Comparison of ENCODE assay signal across 1 cellular context in the genomic region with DNA sequence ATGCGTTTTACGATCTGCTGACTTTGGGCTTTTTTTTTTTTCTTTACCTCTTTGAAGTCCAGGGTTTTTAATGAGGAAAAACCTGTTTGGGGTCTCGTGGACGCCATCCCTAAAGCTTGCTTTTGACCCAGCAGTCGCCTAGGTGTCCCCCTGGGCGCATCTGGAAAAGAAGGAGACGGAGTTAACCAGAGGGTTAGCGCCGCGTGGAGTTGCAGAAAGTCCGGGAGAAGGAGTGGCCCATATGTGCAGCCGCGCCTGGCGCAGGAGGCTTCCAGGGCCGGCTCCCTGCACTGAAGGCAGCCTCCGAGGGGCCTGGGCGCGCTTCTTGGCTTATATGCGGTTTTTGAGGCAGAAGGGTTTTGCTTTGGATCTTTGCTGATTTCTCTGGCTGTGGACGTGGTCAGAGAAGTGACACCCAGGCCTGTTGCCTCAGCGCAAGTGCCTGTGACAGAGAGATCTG.
TF ChIP-seq lines count a peak whose summit lies in the region.

No MANE protein-coding gene starts in this region.

TF ChIP-seq in HepG2, 621 proteins besides CTCF, POLR2A, EP300 and RAD21 (continued from another document and continues in another):
- TF ChIP-seq, protein P1, sequence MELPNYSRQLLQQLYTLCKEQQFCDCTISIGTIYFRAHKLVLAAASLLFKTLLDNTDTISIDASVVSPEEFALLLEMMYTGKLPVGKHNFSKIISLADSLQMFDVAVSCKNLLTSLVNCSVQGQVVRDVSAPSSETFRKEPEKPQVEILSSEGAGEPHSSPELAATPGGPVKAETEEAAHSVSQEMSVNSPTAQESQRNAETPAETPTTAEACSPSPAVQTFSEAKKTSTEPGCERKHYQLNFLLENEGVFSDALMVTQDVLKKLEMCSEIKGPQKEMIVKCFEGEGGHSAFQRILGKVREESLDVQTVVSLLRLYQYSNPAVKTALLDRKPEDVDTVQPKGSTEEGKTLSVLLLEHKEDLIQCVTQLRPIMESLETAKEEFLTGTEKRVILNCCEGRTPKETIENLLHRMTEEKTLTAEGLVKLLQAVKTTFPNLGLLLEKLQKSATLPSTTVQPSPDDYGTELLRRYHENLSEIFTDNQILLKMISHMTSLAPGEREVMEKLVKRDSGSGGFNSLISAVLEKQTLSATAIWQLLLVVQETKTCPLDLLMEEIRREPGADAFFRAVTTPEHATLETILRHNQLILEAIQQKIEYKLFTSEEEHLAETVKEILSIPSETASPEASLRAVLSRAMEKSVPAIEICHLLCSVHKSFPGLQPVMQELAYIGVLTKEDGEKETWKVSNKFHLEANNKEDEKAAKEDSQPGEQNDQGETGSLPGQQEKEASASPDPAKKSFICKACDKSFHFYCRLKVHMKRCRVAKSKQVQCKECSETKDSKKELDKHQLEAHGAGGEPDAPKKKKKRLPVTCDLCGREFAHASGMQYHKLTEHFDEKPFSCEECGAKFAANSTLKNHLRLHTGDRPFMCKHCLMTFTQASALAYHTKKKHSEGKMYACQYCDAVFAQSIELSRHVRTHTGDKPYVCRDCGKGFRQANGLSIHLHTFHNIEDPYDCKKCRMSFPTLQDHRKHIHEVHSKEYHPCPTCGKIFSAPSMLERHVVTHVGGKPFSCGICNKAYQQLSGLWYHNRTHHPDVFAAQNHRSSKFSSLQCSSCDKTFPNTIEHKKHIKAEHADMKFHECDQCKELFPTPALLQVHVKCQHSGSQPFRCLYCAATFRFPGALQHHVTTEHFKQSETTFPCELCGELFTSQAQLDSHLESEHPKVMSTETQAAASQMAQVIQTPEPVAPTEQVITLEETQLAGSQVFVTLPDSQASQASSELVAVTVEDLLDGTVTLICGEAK (IDR thresholded peaks at IDR 0.05): no peak
- TF ChIP-seq, protein P1 (CRISPR knock-in tag; IDR thresholded peaks at IDR 0.05): no peak
- TF ChIP-seq, protein P2, sequence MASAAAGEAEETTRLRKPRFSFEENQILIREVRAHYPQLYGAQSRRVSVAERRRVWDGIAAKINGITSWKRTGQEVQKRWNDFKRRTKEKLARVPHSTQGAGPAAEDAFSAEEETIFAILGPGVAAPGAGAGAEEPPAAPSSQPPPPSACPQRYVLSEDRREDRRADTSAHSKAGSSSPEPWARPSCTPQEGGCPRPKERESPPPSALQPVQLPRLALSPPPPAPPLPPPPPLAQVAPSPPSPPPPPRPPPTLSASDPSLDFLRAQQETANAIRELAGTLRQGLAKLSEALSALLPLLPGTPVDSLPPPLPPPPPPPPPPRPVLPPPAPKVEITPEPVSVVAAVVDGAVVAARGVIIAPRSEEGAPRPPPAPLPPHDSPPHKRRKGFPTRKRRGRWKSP (CRISPR knock-in tag; IDR thresholded peaks at IDR 0.05): peak; percentile 42; the same call in 1 of the 2 replicates
- TF ChIP-seq ESRRA (CRISPR knock-in tag; IDR thresholded peaks at IDR 0.05; ENCODE audit: low read depth): no peak
- TF ChIP-seq NBN (conservative IDR thresholded peaks at IDR 0.05): no peak
- TF ChIP-seq, protein P3, sequence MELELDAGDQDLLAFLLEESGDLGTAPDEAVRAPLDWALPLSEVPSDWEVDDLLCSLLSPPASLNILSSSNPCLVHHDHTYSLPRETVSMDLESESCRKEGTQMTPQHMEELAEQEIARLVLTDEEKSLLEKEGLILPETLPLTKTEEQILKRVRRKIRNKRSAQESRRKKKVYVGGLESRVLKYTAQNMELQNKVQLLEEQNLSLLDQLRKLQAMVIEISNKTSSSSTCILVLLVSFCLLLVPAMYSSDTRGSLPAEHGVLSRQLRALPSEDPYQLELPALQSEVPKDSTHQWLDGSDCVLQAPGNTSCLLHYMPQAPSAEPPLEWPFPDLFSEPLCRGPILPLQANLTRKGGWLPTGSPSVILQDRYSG (CRISPR knock-in tag; IDR thresholded peaks at IDR 0.05): no peak
- TF ChIP-seq POLR2AphosphoS5 (IDR thresholded peaks at IDR 0.05; ENCODE audit: low read depth, low read length): no peak
- TF ChIP-seq PHF21A (CRISPR knock-in tag; IDR thresholded peaks at IDR 0.05): peak; percentile 28; the same call in 1 of the 2 replicates
- no peak for TF ChIP-seq SIN3B (IDR thresholded peaks at IDR 0.05; ENCODE audit: low read length)
- peak; percentile 8; the same call in 1 of the 2 replicates for TF ChIP-seq FOSL1 (CRISPR knock-in tag; IDR thresholded peaks at IDR 0.05; ENCODE audit: borderline replicate concordance)
- TF ChIP-seq NFE2L1 (CRISPR knock-in tag; IDR thresholded peaks at IDR 0.05; ENCODE audit: borderline replicate concordance): no peak
- no peak for TF ChIP-seq TOE1 (CRISPR knock-in tag; IDR thresholded peaks at IDR 0.05)
- no peak for TF ChIP-seq ZFP90 (CRISPR knock-in tag; IDR thresholded peaks at IDR 0.05; ENCODE audit: borderline replicate concordance)
- TF ChIP-seq, protein P4, sequence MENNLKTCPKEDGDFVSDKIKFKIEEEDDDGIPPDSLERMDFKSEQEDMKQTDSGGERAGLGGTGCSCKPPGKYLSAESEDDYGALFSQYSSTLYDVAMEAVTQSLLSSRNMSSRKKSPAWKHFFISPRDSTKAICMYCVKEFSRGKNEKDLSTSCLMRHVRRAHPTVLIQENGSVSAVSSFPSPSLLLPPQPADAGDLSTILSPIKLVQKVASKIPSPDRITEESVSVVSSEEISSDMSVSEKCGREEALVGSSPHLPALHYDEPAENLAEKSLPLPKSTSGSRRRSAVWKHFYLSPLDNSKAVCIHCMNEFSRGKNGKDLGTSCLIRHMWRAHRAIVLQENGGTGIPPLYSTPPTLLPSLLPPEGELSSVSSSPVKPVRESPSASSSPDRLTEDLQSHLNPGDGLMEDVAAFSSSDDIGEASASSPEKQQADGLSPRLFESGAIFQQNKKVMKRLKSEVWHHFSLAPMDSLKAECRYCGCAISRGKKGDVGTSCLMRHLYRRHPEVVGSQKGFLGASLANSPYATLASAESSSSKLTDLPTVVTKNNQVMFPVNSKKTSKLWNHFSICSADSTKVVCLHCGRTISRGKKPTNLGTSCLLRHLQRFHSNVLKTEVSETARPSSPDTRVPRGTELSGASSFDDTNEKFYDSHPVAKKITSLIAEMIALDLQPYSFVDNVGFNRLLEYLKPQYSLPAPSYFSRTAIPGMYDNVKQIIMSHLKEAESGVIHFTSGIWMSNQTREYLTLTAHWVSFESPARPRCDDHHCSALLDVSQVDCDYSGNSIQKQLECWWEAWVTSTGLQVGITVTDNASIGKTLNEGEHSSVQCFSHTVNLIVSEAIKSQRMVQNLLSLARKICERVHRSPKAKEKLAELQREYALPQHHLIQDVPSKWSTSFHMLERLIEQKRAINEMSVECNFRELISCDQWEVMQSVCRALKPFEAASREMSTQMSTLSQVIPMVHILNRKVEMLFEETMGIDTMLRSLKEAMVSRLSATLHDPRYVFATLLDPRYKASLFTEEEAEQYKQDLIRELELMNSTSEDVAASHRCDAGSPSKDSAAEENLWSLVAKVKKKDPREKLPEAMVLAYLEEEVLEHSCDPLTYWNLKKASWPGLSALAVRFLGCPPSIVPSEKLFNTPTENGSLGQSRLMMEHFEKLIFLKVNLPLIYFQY (CRISPR knock-in tag; IDR thresholded peaks at IDR 0.05; ENCODE audit: borderline replicate concordance): no peak
- no peak for TF ChIP-seq ZNF563 (CRISPR knock-in tag; IDR thresholded peaks at IDR 0.05)
- TF ChIP-seq NAIF1 (CRISPR knock-in tag; IDR thresholded peaks at IDR 0.05; ENCODE audit: borderline replicate concordance): no peak
- no peak for TF ChIP-seq REXO4 (CRISPR knock-in tag; IDR thresholded peaks at IDR 0.05; ENCODE audit: borderline replicate concordance)
- no peak for TF ChIP-seq RXRA (CRISPR knock-in tag; IDR thresholded peaks at IDR 0.05)
- TF ChIP-seq, protein P5, sequence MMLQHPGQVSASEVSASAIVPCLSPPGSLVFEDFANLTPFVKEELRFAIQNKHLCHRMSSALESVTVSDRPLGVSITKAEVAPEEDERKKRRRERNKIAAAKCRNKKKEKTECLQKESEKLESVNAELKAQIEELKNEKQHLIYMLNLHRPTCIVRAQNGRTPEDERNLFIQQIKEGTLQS (CRISPR knock-in tag; IDR thresholded peaks at IDR 0.05): no peak
- TF ChIP-seq RBAK (CRISPR knock-in tag; IDR thresholded peaks at IDR 0.05): no peak
- TF ChIP-seq FOXA3 (CRISPR knock-in tag; IDR thresholded peaks at IDR 0.05): no peak
- TF ChIP-seq ZNF747 (CRISPR knock-in tag; IDR thresholded peaks at IDR 0.05; ENCODE audit: borderline replicate concordance): no peak; the same call in 1 of the 2 replicates
- no peak for TF ChIP-seq ZBTB8A (CRISPR knock-in tag; IDR thresholded peaks at IDR 0.05; ENCODE audit: borderline replicate concordance, low read depth)
- no peak for TF ChIP-seq ZFP62 (CRISPR knock-in tag; IDR thresholded peaks at IDR 0.05)
- TF ChIP-seq, protein P6, sequence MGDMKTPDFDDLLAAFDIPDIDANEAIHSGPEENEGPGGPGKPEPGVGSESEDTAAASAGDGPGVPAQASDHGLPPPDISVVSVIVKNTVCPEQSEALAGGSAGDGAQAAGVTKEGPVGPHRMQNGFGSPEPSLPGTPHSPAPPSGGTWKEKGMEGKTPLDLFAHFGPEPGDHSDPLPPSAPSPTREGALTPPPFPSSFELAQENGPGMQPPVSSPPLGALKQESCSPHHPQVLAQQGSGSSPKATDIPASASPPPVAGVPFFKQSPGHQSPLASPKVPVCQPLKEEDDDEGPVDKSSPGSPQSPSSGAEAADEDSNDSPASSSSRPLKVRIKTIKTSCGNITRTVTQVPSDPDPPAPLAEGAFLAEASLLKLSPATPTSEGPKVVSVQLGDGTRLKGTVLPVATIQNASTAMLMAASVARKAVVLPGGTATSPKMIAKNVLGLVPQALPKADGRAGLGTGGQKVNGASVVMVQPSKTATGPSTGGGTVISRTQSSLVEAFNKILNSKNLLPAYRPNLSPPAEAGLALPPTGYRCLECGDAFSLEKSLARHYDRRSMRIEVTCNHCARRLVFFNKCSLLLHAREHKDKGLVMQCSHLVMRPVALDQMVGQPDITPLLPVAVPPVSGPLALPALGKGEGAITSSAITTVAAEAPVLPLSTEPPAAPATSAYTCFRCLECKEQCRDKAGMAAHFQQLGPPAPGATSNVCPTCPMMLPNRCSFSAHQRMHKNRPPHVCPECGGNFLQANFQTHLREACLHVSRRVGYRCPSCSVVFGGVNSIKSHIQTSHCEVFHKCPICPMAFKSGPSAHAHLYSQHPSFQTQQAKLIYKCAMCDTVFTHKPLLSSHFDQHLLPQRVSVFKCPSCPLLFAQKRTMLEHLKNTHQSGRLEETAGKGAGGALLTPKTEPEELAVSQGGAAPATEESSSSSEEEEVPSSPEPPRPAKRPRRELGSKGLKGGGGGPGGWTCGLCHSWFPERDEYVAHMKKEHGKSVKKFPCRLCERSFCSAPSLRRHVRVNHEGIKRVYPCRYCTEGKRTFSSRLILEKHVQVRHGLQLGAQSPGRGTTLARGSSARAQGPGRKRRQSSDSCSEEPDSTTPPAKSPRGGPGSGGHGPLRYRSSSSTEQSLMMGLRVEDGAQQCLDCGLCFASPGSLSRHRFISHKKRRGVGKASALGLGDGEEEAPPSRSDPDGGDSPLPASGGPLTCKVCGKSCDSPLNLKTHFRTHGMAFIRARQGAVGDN (CRISPR knock-in tag; IDR thresholded peaks at IDR 0.05): peak; percentile 45; the same call in 1 of the 2 replicates
- TF ChIP-seq MATR3 (CRISPR knock-in tag; IDR thresholded peaks at IDR 0.05): no peak
- TF ChIP-seq ELF1 (CRISPR knock-in tag; IDR thresholded peaks at IDR 0.05): no peak
- no peak for TF ChIP-seq MIER2 (CRISPR knock-in tag; IDR thresholded peaks at IDR 0.05)
- TF ChIP-seq CEBPB (IDR thresholded peaks at IDR 0.05; ENCODE audit: borderline replicate concordance, low read depth, low read length): no peak
- no peak for TF ChIP-seq ZSCAN31 (CRISPR knock-in tag; IDR thresholded peaks at IDR 0.05; ENCODE audit: low read depth)
